13 cellular contexts compared by ENCODE assay signal in the genomic region with DNA sequence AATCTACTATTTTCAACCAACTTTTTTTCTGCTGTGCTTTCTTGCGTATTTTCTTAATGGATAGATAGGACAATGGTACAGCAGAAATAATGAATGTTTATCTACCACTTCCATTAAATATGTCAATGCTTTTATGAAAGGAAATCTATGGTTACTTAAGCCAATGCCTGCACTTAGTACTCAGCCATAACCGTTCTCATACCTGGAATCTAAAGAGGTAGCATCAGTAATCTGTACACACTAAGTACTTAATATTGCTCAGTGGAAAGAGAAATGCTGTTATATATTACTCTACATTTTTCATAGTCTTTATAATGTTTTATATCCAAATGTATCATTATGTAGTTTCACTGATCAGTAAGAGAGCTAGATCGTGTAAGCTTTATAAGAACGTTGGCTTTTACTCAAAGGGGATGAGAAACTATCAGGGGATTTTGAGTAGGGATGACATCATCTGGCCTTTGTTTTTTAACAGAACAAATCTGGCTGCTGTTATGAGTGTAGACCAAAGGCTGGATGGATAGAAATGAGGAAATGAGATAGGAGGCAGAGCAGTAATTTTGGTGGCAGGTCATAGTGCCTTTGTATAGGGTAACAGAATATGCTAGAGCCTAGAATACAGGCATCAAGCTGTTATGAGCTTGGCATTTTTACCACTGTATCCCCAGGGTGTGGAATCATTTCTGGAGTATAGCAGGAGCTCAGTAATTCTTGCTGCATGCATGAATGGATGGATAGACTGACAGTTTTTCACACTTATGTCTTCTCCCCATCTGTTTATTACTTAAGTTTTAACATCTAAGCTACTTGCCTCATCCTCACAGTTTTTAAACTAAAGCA. TPM values are rescaled to one million over a fixed set of nuclear protein-coding genes. Genes with fewer than 3 reads are reported as not detected.
DNase-seq lines count a peak whose midpoint lies in the region; ATAC-seq, FAIRE-seq and TF ChIP-seq lines count a peak whose summit lies in the region.
"Had no signal": no experiment of that assay in that cellular context is flagged by ENCODE, and none has a peak within 500 bp of the region (broad histone marks: within the 10 kb centered on the region; RNA-seq: fewer than 3 reads in every experiment).

No MANE protein-coding gene starts in this region.

- peak overlapping the region; percentile 55 for H3K4me3 ChIP-seq in OCI-LY3 (ENCODE audit: low read length)
- H3K4me3 ChIP-seq in transverse colon, result no peak overlapping the region
- no peak overlapping the region for H3K4me3 ChIP-seq in kidney (ENCODE audit: low read length in 2 of 2)
- H3K4me3 ChIP-seq: mucosa of descending colon, upper lobe of right lung had no signal

- in situ Hi-C loops in GM13976 (cut with MboI; ENCODE audit: low sequenced_read_pairs, unreplicated experiment), result no loop called here
- in situ Hi-C loops in transverse colon (cut with MboI; ENCODE audit: low pct_ligation_motif_present in 1 of 4, low pct_unique_long_range_greater_than_20kb in 1 of 4, low sequenced_read_pairs in 3 of 4), result loop anchor here in 1 of 4 donors (25.0 kb wide), 1 partner anchor 112 kb away; no protein-coding TSS in a partner anchor
- in situ Hi-C loops in G401 (cut with HindIII; ENCODE audit: low sequenced_read_pairs), result no loop called here

- peak overlapping the region; percentile 83 for H3K27ac ChIP-seq in OCI-LY3 (ENCODE audit: low read length)
- H3K27ac ChIP-seq in transverse colon, result no peak overlapping the region
- H3K27ac ChIP-seq in kidney (ENCODE audit: low read depth in 2 of 2, low read length in 2 of 2), result no peak overlapping the region
- H3K27ac ChIP-seq: upper lobe of right lung, VCaP had no signal

- DNase-seq in GM13976 (ENCODE audit: low spot score), result peak; percentile 36
- no peak for DNase-seq in effector CD4-positive, alpha-beta T cell
- no peak for DNase-seq in transverse colon
- no peak for DNase-seq in kidney
- no peak for DNase-seq in G401 (ENCODE audit: low spot score)
- DNase-seq: Calu3, foreskin fibroblast, mucosa of descending colon, upper lobe of right lung had no signal

- FAIRE-seq in kidney (lab: Jason Lieb, UNC), result no peak

- 0 out of 2 replicates have a peak, but pooled peaks cover 4% of the 10 kb centered on the region for H3K9me3 ChIP-seq in OCI-LY3 (ENCODE audit: insufficient read depth, low read length)
- H3K9me3 ChIP-seq in transverse colon, result no peaks in the 10 kb centered on the region
- no peaks in the 10 kb centered on the region for H3K9me3 ChIP-seq in kidney (ENCODE audit: control insufficient read depth in 1 of 2, low read length in 2 of 2)
- H3K9me3 ChIP-seq: mucosa of descending colon, upper lobe of right lung had no signal

- H3K36me3 ChIP-seq in OCI-LY3 (replicated peaks; ENCODE audit: low read depth, low read length) (no peaks in the 10 kb centered on the region), transverse colon (no peaks in the 10 kb centered on the region), kidney (ENCODE audit: control insufficient read depth in 1 of 2, insufficient read depth in 2 of 2, low read length in 2 of 2) (no peaks in the 10 kb centered on the region)
- H3K36me3 ChIP-seq: upper lobe of right lung had no signal

- no peaks in the 10 kb centered on the region for H3K79me2 ChIP-seq in OCI-LY3 (ENCODE audit: low read length)

- 52 to 68% methylated on average over 4 of the region's 4 CpGs for WGBS in transverse colon (ENCODE audit: low coverage in 1 of 2), 2 donors

- TF ChIP-seq CTCF in GM13976 (IDR thresholded peaks at IDR 0.05; ENCODE audit: borderline replicate concordance, control extremely low read depth, extremely low read depth, insufficient read depth, missing control alignments), result no peak
- TF ChIP-seq CTCF in OCI-LY3 (IDR thresholded peaks at IDR 0.05; ENCODE audit: low read depth, low read length), result no peak
- no peak for TF ChIP-seq CTCF in transverse colon (IDR thresholded peaks at IDR 0.05)
- no peak for TF ChIP-seq CTCF in kidney (IDR thresholded peaks at IDR 0.05; ENCODE audit: borderline replicate concordance, extremely low read depth, insufficient read depth)

- H2AFZ ChIP-seq in OCI-LY3 (ENCODE audit: low read depth, low read length), result 0 out of 2 replicates have a peak overlapping the region, but pooled peaks have one; percentile 36

- TF ChIP-seq EP300 in transverse colon (IDR thresholded peaks at IDR 0.05; ENCODE audit: low read depth), result no peak

- H3K9ac ChIP-seq in OCI-LY3 (ENCODE audit: low read length) (peak overlapping the region; percentile 33; the same call in 1 of the 2 replicates), kidney (ENCODE audit: low read length in 2 of 2) (no peak overlapping the region)

- no peak for TF ChIP-seq POLR2A in transverse colon (IDR thresholded peaks at IDR 0.05)

- intact Hi-C loops in transverse colon (cut with DNase I; ENCODE audit: low total_unique reads) (no loop called here), kidney (cut with DNase I) (no loop called here)

- H4K20me1 ChIP-seq in OCI-LY3 (ENCODE audit: insufficient read depth, low read length), result no peaks in the 10 kb centered on the region

- H3K4me1 ChIP-seq in OCI-LY3 (ENCODE audit: low read length) (peaks cover 30% of the 10 kb centered on the region), transverse colon (no peaks in the 10 kb centered on the region), kidney (ENCODE audit: control insufficient read depth in 1 of 2, insufficient read depth in 1 of 2, low read depth in 1 of 2, low read length in 2 of 2) (no peaks in the 10 kb centered on the region)
- H3K4me1 ChIP-seq: upper lobe of right lung had no signal

- ATAC-seq in GM19467 (IDR thresholded peaks at IDR 0.05; ENCODE audit: unreplicated experiment) (peak; percentile 96), HG03060 (IDR thresholded peaks at IDR 0.05; ENCODE audit: low read depth, unreplicated experiment) (peak; percentile 99)
- ATAC-seq: mucosa of descending colon, upper lobe of right lung had no signal

- H3K27me3 ChIP-seq in OCI-LY3 (ENCODE audit: low read depth, low read length) (no peaks in the 10 kb centered on the region), transverse colon (no peaks in the 10 kb centered on the region)
- H3K27me3 ChIP-seq: upper lobe of right lung had no signal

- peak overlapping the region; percentile 67 for H3K4me2 ChIP-seq in OCI-LY3 (ENCODE audit: low read length)

RNA-seq across cellular contexts. Expression of gene ALG10B, which starts 34.0 kb away (rescaled TPM):
- 1 to 10 TPM in 2 of 4 donors, under 1 TPM in 2; 0.37 to 2.6 (median 1.6) TPM for total RNA-seq in transverse colon
- total RNA-seq in kidney, result 9.3 TPM
- polyA plus RNA-seq in kidney (ENCODE audit: insufficient read depth, low read depth, low replicate concordance), result 1.7 TPM
- total RNA-seq in G401 (2014; rRNA removed; shearing (Covaris generic)), result 1.3 and 3.2 TPM in 2 replicates
